In genomic region chr14:77133718-77134338, GRCh38 we compare ENCODE assay signal across 8 cellular contexts. TPM values are rescaled to one million over a fixed set of nuclear protein-coding genes. Genes with fewer than 3 reads are reported as not detected.
DNase-seq lines count a peak whose midpoint lies in the region; TF ChIP-seq lines count a peak whose summit lies in the region.

No MANE protein-coding gene starts in this region.

- no peaks in the 10 kb centered on the region for H3K79me1 ChIP-seq in neuronal stem cell (ENCODE audit: low read depth, low read length)

- H3K9ac ChIP-seq in neuronal stem cell (ENCODE audit: low read depth, low read length, poor library complexity): no peak overlapping the region

- intact Hi-C loops in activated CD4-positive, alpha-beta T cell treated with anti-CD3 and anti-CD28 coated beads, Interleukin-2, amount 10 ng/mL, durations not matched to agents 24 days and 14 days (cut with micrococcal nuclease): no loop called here

- no peaks in the 10 kb centered on the region for H3K9me3 Mint-ChIP-seq in activated CD4-positive, alpha-beta T cell treated with anti-CD3 and anti-CD28 coated beads, Interleukin-2, amount 10 ng/mL, durations not matched to agents 24 days and 14 days
- H3K9me3 Mint-ChIP-seq in endothelial cell (ENCODE audit: unreplicated experiment): no peaks in the 10 kb centered on the region

- no peaks in the 10 kb centered on the region for H3K9me3 ChIP-seq in neuronal stem cell (replicated peaks in 1 of 2; ENCODE audit: control insufficient read depth in 2 of 2, insufficient read depth in 1 of 2, low read depth in 1 of 2, low read length in 2 of 2)

- H3K18ac ChIP-seq in neuronal stem cell (ENCODE audit: low read length): no peak overlapping the region

- peaks cover 45% of the 10 kb centered on the region for H3K27me3 Mint-ChIP-seq in activated CD4-positive, alpha-beta T cell treated with anti-CD3 and anti-CD28 coated beads, Interleukin-2, amount 10 ng/mL, durations not matched to agents 24 days and 14 days
- peaks cover 4% of the 10 kb centered on the region for H3K27me3 Mint-ChIP-seq in endothelial cell (ENCODE audit: unreplicated experiment)

- no peak for TF ChIP-seq CTCF in GM12865 (IDR thresholded peaks at IDR 0.05; ENCODE audit: insufficient read depth, low read depth, low read length, missing control alignments)
- TF ChIP-seq CTCF in endothelial cell (IDR thresholded peaks at IDR 0.05; ENCODE audit: unreplicated experiment): no peak

- whole genome bisulfite sequencing in neuronal stem cell (ENCODE audit: extremely low coverage in 2 of 2, insufficient read length in 2 of 2, insufficient replicate concordance in 1 of 2), 2 donors: no CpG with 5 or more reads among the region's 22 CpGs

- no peaks in the 10 kb centered on the region for H3K36me3 Mint-ChIP-seq in activated CD4-positive, alpha-beta T cell treated with anti-CD3 and anti-CD28 coated beads, Interleukin-2, amount 10 ng/mL, durations not matched to agents 24 days and 14 days (ENCODE audit: low read depth)
- peaks cover 20% of the 10 kb centered on the region for H3K36me3 Mint-ChIP-seq in endothelial cell (ENCODE audit: low read depth, unreplicated experiment)

- H3K14ac ChIP-seq in neuronal stem cell (ENCODE audit: low read length): no peak overlapping the region

- no peak overlapping the region for H2AK5ac ChIP-seq in neuronal stem cell (ENCODE audit: low read depth, low read length)

- no peak overlapping the region for H2BK15ac ChIP-seq in neuronal stem cell (ENCODE audit: low read length)

- no peak overlapping the region for H3K4me3 Mint-ChIP-seq in activated CD4-positive, alpha-beta T cell treated with anti-CD3 and anti-CD28 coated beads, Interleukin-2, amount 10 ng/mL, durations not matched to agents 24 days and 14 days
- H3K4me3 Mint-ChIP-seq in endothelial cell (ENCODE audit: unreplicated experiment): no peak overlapping the region

- peaks cover 0 to 5% (median 0%) of the 10 kb centered on the region in 3 experiments for H3K27me3 ChIP-seq in neuronal stem cell (ENCODE audit: control insufficient read depth in 3 of 3, insufficient read depth in 3 of 3, low read depth in 1 of 3, low read length in 3 of 3)

- H3K27ac Mint-ChIP-seq in activated CD4-positive, alpha-beta T cell treated with anti-CD3 and anti-CD28 coated beads, Interleukin-2, amount 10 ng/mL, durations not matched to agents 24 days and 14 days: no peak overlapping the region
- no peak overlapping the region for H3K27ac Mint-ChIP-seq in endothelial cell (ENCODE audit: unreplicated experiment)

- no peak overlapping the region for H3K4me3 ChIP-seq in GM12865 (ENCODE audit: low read depth, low read length)
- no peak overlapping the region for H3K4me3 ChIP-seq in neuronal stem cell (ENCODE audit: low read length in 2 of 2)

- no peak overlapping the region for H2BK12ac ChIP-seq in neuronal stem cell (ENCODE audit: low read length)

- H2BK120ac ChIP-seq in neuronal stem cell (ENCODE audit: low read depth, low read length): no peak overlapping the region

- no peak overlapping the region for H3K27ac ChIP-seq in neuronal stem cell (replicated peaks; ENCODE audit: low read length)

- H3K4me2 ChIP-seq in neuronal stem cell (ENCODE audit: insufficient read depth, low read length, poor library complexity, severe bottlenecking): no peak overlapping the region

- H3K4me1 ChIP-seq in neuronal stem cell (ENCODE audit: control insufficient read depth in 2 of 2, insufficient read depth in 1 of 2, low read depth in 1 of 2, low read length in 2 of 2): no peaks in the 10 kb centered on the region

- H4K91ac ChIP-seq in neuronal stem cell (ENCODE audit: low read depth, low read length, poor library complexity): no peak overlapping the region

- peak; percentile 67 for DNase-seq in GM12865 (ENCODE audit: low read depth)
- peak; percentile 59 for DNase-seq in HPDE6-E6E7 (ENCODE audit: extremely low spot score)
- DNase-seq in activated CD4-positive, alpha-beta T cell treated with anti-CD3 and anti-CD28 coated beads, Interleukin-2, amount 10 ng/mL, durations not matched to agents 24 days and 14 days: peak; percentile 92
- DNase-seq in endothelial cell (ENCODE audit: low spot score): peak; percentile 74
- peak; percentile 86 for DNase-seq in neuronal stem cell (ENCODE audit: low spot score)
- DNase-seq in NCI-H1694 (lab: John Stamatoyannopoulos, UW): no peak
- DNase-seq in DMS153 (lab: John Stamatoyannopoulos, UW): no peak
- DNase-seq in NCI-H2171 treated with DMSO at 0.1 percent for 48 hours (lab: John Stamatoyannopoulos, UW): no peak

- H3K36me3 ChIP-seq in neuronal stem cell (replicated peaks in 1 of 2; ENCODE audit: control insufficient read depth in 2 of 2, insufficient read depth in 2 of 2, low read length in 2 of 2): no peaks in the 10 kb centered on the region

- no peak overlapping the region for H3K4ac ChIP-seq in neuronal stem cell (ENCODE audit: low read length)

- H2AFZ ChIP-seq in neuronal stem cell (ENCODE audit: low read length): no peak overlapping the region

- H3K23ac ChIP-seq in neuronal stem cell (ENCODE audit: low read depth, low read length, poor library complexity): no peak overlapping the region

- no peak overlapping the region for H4K8ac ChIP-seq in neuronal stem cell (ENCODE audit: low read depth, low read length)

- peaks cover 4% of the 10 kb centered on the region for H3K4me1 Mint-ChIP-seq in activated CD4-positive, alpha-beta T cell treated with anti-CD3 and anti-CD28 coated beads, Interleukin-2, amount 10 ng/mL, durations not matched to agents 24 days and 14 days
- peaks cover 7% of the 10 kb centered on the region for H3K4me1 Mint-ChIP-seq in endothelial cell (ENCODE audit: unreplicated experiment)

- H2BK5ac ChIP-seq in neuronal stem cell (ENCODE audit: low read length): no peak overlapping the region

RNA-seq across cellular contexts. Expression of gene ZDHHC22, which starts 7.8 kb away (rescaled TPM):
- total RNA-seq in activated CD4-positive, alpha-beta T cell treated with anti-CD3 and anti-CD28 coated beads, Interleukin-2, amount 10 ng/mL, durations not matched to agents 24 days and 14 days: not detected in 2 replicates
- total RNA-seq in endothelial cell (ENCODE audit: unreplicated experiment): 12.0 TPM
- 0.53 TPM for polyA plus RNA-seq in neuronal stem cell (2013, experiment 1 of 2)
- 0.54 TPM for polyA plus RNA-seq in neuronal stem cell (2013, experiment 2 of 2)

RNA-seq across cellular contexts. Expression of gene CIPC, which starts 35.8 kb away (rescaled TPM):
- total RNA-seq in activated CD4-positive, alpha-beta T cell treated with anti-CD3 and anti-CD28 coated beads, Interleukin-2, amount 10 ng/mL, durations not matched to agents 24 days and 14 days: 12.7 and 14.0 TPM in 2 replicates
- total RNA-seq in endothelial cell (ENCODE audit: unreplicated experiment): 42.4 TPM
- 14.2 TPM for polyA plus RNA-seq in neuronal stem cell (2013, experiment 1 of 2)
- 14.6 TPM for polyA plus RNA-seq in neuronal stem cell (2013, experiment 2 of 2)

RNA-seq across cellular contexts. Expression of gene TMEM63C, which starts 47.8 kb away (rescaled TPM):
- 1.3 and 2.3 TPM in 2 replicates for total RNA-seq in activated CD4-positive, alpha-beta T cell treated with anti-CD3 and anti-CD28 coated beads, Interleukin-2, amount 10 ng/mL, durations not matched to agents 24 days and 14 days
- 6.6 TPM for total RNA-seq in endothelial cell (ENCODE audit: unreplicated experiment)
- polyA plus RNA-seq in neuronal stem cell (2013, experiment 1 of 2): 1.9 TPM
- 1.9 TPM for polyA plus RNA-seq in neuronal stem cell (2013, experiment 2 of 2)

Comparison
In these comparisons a context has a peak if more than half of its experiments do, and no peak if none do; other contexts are left out.
1. DNase-seq: peak in GM12865 (single experiment), HPDE6-E6E7 (single experiment), activated CD4-positive, alpha-beta T cell treated with anti-CD3 and anti-CD28 coated beads, Interleukin-2, amount 10 ng/mL, durations not matched to agents 24 days and 14 days (single experiment), endothelial cell (single experiment) and neuronal stem cell (single experiment); none in NCI-H1694 (single experiment), DMS153 (single experiment) and NCI-H2171 treated with DMSO at 0.1 percent for 48 hours (single experiment).
2. RNA of gene ZDHHC22, which starts 7.8 kb away (total RNA-seq): 12.0 TPM in endothelial cell (single experiment); not detected in activated CD4-positive, alpha-beta T cell treated with anti-CD3 and anti-CD28 coated beads, Interleukin-2, amount 10 ng/mL, durations not matched to agents 24 days and 14 days; every median in the first group is over 10 times any median in the second.